Comparison of ENCODE assay signal across 18 cellular contexts in the genomic region with DNA sequence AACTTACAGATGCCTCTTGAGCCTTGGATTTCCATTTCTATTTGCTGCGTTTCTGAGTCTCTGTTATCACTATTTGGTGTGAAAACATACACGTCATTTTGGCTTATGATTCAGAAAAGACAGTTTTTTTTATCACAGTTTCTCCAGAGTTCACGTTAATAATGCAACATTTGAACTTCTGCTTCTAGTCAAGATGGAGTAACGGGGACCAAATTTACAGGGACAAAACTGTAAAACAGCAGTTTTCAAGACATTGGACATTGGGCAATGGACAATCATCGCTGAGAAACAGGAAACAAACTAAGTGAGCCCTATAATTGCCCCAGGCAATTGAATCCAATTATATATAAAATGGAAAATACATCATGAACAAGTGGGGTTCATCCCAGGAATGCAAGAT. TPM values are rescaled to one million over a fixed set of nuclear protein-coding genes. Genes with fewer than 3 reads are reported as not detected.
A peak's percentile ranks its signal among the peaks of the same experiment; 100 is the strongest.
DNase-seq lines count a peak whose midpoint lies in the region; ATAC-seq and TF ChIP-seq lines count a peak whose summit lies in the region.
"Had no signal": no experiment of that assay in that cellular context is flagged by ENCODE, and none has a peak within 500 bp of the region (broad histone marks: within the 10 kb centered on the region; RNA-seq: fewer than 3 reads in every experiment).

No MANE protein-coding gene starts in this region.

- H3K27ac ChIP-seq in naive thymus-derived CD4-positive, alpha-beta T cell (ENCODE audit: low read depth, low read length): no peak overlapping the region

- H3K4me1 ChIP-seq in naive thymus-derived CD4-positive, alpha-beta T cell (ENCODE audit: control insufficient read depth in 2 of 2, insufficient read depth in 2 of 2, low read length in 2 of 2): no peaks in the 10 kb centered on the region

- H3K27me3 Mint-ChIP-seq in CD14-positive monocyte (ENCODE audit: low read depth in 3 of 3): peaks cover 0 to 5% (median 0%) of the 10 kb centered on the region in 3 donors
- peaks cover 0 to 3% (median 0%) of the 10 kb centered on the region in 5 donors for H3K27me3 Mint-ChIP-seq in naive thymus-derived CD4-positive, alpha-beta T cell
- H3K27me3 Mint-ChIP-seq: B cell had no signal

- no peak for TF ChIP-seq CTCF in CD14-positive monocyte (IDR thresholded peaks at IDR 0.05)

- peak overlapping the region; percentile 94 to 96 (median 95) for H3K27ac Mint-ChIP-seq in CD14-positive monocyte
- no peak overlapping the region for H3K27ac Mint-ChIP-seq in naive thymus-derived CD4-positive, alpha-beta T cell
- H3K27ac Mint-ChIP-seq: B cell; CD8-positive, alpha-beta T cell had no signal

- peaks cover 0 to 10% (median 3%) of the 10 kb centered on the region in 7 donors for H3K9me3 Mint-ChIP-seq in CD14-positive monocyte
- H3K9me3 Mint-ChIP-seq in naive thymus-derived CD4-positive, alpha-beta T cell: peaks cover 0 to 10% (median 0%) of the 10 kb centered on the region in 11 donors
- H3K9me3 Mint-ChIP-seq: CD8-positive, alpha-beta T cell had no signal

- H3K4me3 Mint-ChIP-seq in CD14-positive monocyte: peak overlapping the region; percentile 74 to 84
- no peak overlapping the region for H3K4me3 Mint-ChIP-seq in naive thymus-derived CD4-positive, alpha-beta T cell
- H3K4me3 Mint-ChIP-seq: B cell; CD8-positive, alpha-beta T cell had no signal

- no peaks in the 10 kb centered on the region for H3K36me3 Mint-ChIP-seq in CD14-positive monocyte
- no peaks in the 10 kb centered on the region for H3K36me3 Mint-ChIP-seq in naive thymus-derived CD4-positive, alpha-beta T cell
- H3K36me3 Mint-ChIP-seq: CD8-positive, alpha-beta T cell had no signal

- POLR2A ChIA-PET in naive thymus-derived CD4-positive, alpha-beta T cell (lab: Charles Lee): no interaction called here

- CTCF ChIA-PET in naive thymus-derived CD4-positive, alpha-beta T cell (lab: Charles Lee): no interaction called here

- no peak overlapping the region for H3K4me3 ChIP-seq in naive thymus-derived CD4-positive, alpha-beta T cell (ENCODE audit: low read length)

- peaks cover 31% of the 10 kb centered on the region for H3K4me1 Mint-ChIP-seq in CD14-positive monocyte
- H3K4me1 Mint-ChIP-seq in naive thymus-derived CD4-positive, alpha-beta T cell: no peaks in the 10 kb centered on the region

- ATAC-seq in naive thymus-derived CD4-positive, alpha-beta T cell: peak; percentile 40
- ATAC-seq in HG02970 (IDR thresholded peaks at IDR 0.05; ENCODE audit: low FRiP score, unreplicated experiment): no peak
- ATAC-seq: CD8-positive, alpha-beta T cell; SK-N-SH treated with all-trans-retinoic acid at 6 μM for 48 hours had no signal

- H3K27me3 ChIP-seq in naive thymus-derived CD4-positive, alpha-beta T cell (ENCODE audit: control insufficient read depth in 2 of 2, insufficient read depth in 2 of 2, low read length in 2 of 2): no peaks in the 10 kb centered on the region

- no peaks in the 10 kb centered on the region for H3K36me3 ChIP-seq in naive thymus-derived CD4-positive, alpha-beta T cell (ENCODE audit: control insufficient read depth in 2 of 3, insufficient read depth in 3 of 3, low read length in 3 of 3)

- intact Hi-C loops in CD14-positive monocyte (cut with micrococcal nuclease): loop anchor here in 1 of 2 donors (5.0 kb wide), 1 partner anchor 41 kb away; no protein-coding TSS in a partner anchor
- intact Hi-C loops in naive thymus-derived CD4-positive, alpha-beta T cell (cut with micrococcal nuclease): no loop called here

- no peak for DNase-seq in CD14-positive monocyte (ENCODE audit: low spot score)
- peak; percentile 74 for DNase-seq in MV-4-11 (lab: John Stamatoyannopoulos, UW)
- DNase-seq in SIG-M5 treated with dmso at 0.1 percent for 504 hours (lab: John Stamatoyannopoulos, UW; ENCODE audit: unreplicated experiment): peak; percentile 86
- no peak for DNase-seq in naive thymus-derived CD4-positive, alpha-beta T cell
- DNase-seq in NCI-H774 (lab: John Stamatoyannopoulos, UW): no peak
- DNase-seq in medulla oblongata (ENCODE audit: extremely low spot score): no peak
- DNase-seq in SHP77 (lab: John Stamatoyannopoulos, UW): no peak
- DNase-seq: CD8-positive, alpha-beta T cell; DND-41; GDM1; GOT3; NCI-H1105 treated with DMSO at 0.1 percent for 48 hours; NCI-H1930; NCI-H2171 treated with DMSO at 0.1 percent for 48 hours; NCI-H510A had no signal

- H3K9me3 ChIP-seq in naive thymus-derived CD4-positive, alpha-beta T cell (ENCODE audit: control insufficient read depth in 2 of 3, low read length in 3 of 3): no peaks in the 10 kb centered on the region

RNA-seq across cellular contexts. Expression of a gene that starts 36.2 kb away (rescaled TPM):
- polyA plus RNA-seq in CD14-positive monocyte: 10 to 100 TPM; 22.2 to 28.7 TPM
- 10 to 100 TPM in 1 of 5 experiments, 1 to 10 TPM in 4; 2.1 to 10.5 (median 4.6) TPM for total RNA-seq in naive thymus-derived CD4-positive, alpha-beta T cell
- polyA plus RNA-seq in naive thymus-derived CD4-positive, alpha-beta T cell: 1 to 10 TPM; 1.8 to 2.6 TPM

RNA-seq across cellular contexts. Expression of a gene that starts 39.5 kb away (rescaled TPM):
- polyA plus RNA-seq in CD14-positive monocyte: 10 to 100 TPM; 41.0 to 51.9 TPM
- 10 to 100 TPM in 1 of 5 experiments, 1 to 10 TPM in 4; 5.3 to 41.1 (median 7.3) TPM for total RNA-seq in naive thymus-derived CD4-positive, alpha-beta T cell
- polyA plus RNA-seq in naive thymus-derived CD4-positive, alpha-beta T cell: 1 to 10 TPM; 4.0 to 5.7 TPM

Comparison
In these comparisons a context has a peak if more than half of its experiments do, and no peak if none do; other contexts are left out.
1. DNase-seq: peak in MV-4-11 (single experiment) and SIG-M5 treated with dmso at 0.1 percent for 504 hours (single experiment); none in CD14-positive monocyte (single experiment), naive thymus-derived CD4-positive, alpha-beta T cell (0 of 9), NCI-H774 (single experiment), medulla oblongata (single experiment) and SHP77 (0 of 2).
2. H3K27ac Mint-ChIP-seq: peak in CD14-positive monocyte (7 of 7); none in naive thymus-derived CD4-positive, alpha-beta T cell (0 of 9).
3. H3K4me3 Mint-ChIP-seq: peak in CD14-positive monocyte (2 of 2); none in naive thymus-derived CD4-positive, alpha-beta T cell (0 of 10).
4. RNA of a gene that starts 36.2 kb away (polyA plus RNA-seq): 22.2 to 28.7 TPM in CD14-positive monocyte; 1.8 to 2.6 TPM in naive thymus-derived CD4-positive, alpha-beta T cell; every median in the first group is over 4 times any median in the second.
5. RNA of a gene that starts 39.5 kb away (polyA plus RNA-seq): 41.0 to 51.9 TPM in CD14-positive monocyte; 4.0 to 5.7 TPM in naive thymus-derived CD4-positive, alpha-beta T cell; every median in the first group is over 4 times any median in the second.